11 cellular contexts compared by ENCODE assay signal in genomic region chr2:120765911-120766757, GRCh38. TPM values are rescaled to one million over a fixed set of nuclear protein-coding genes. Genes with fewer than 3 reads are reported as not detected.
DNase-seq lines count a peak whose midpoint lies in the region; ATAC-seq and TF ChIP-seq lines count a peak whose summit lies in the region.
"Had no signal": no experiment of that assay in that cellular context is flagged by ENCODE, and none has a peak within 500 bp of the region (broad histone marks: within the 10 kb centered on the region; RNA-seq: fewer than 3 reads in every experiment).

No MANE protein-coding gene starts in this region.

- DNase-seq in HFFc6 (peak; percentile 90), coronary artery (ENCODE audit: low spot score) (peak; percentile 88), left lung (peak; percentile 67 to 76), NCI-H1092 (lab: John Stamatoyannopoulos, UW) (no peak), RKO (ENCODE audit: low spot score) (no peak)
- DNase-seq in activated CD4-positive, alpha-beta T cell treated with anti-CD3 and anti-CD28 coated beads for 1 hour: no peak
- DNase-seq: KG1; PC-3; stimulated activated CD4-positive, alpha-beta T cell treated with anti-CD3 and anti-CD28 coated beads, Interleukin-1b, Interleukin-23, amount 100 ng/mL, for 48 hours had no signal

- peaks cover 96% of the 10 kb centered on the region for H3K4me1 Mint-ChIP-seq in HFFc6 (ENCODE audit: low read depth)

- peak overlapping the region; percentile 71 for H3K4me3 Mint-ChIP-seq in HFFc6

- peak overlapping the region; percentile 94 for H3K27ac Mint-ChIP-seq in HFFc6

- TF ChIP-seq CTCF in HFFc6 (IDR thresholded peaks at IDR 0.05) (no peak), coronary artery (IDR thresholded peaks at IDR 0.05) (no peak), left lung (IDR thresholded peaks at IDR 0.05) (no peak)

- peaks cover 0 to 10% of the 10 kb centered on the region in 2 donors for H3K4me1 ChIP-seq in left lung
- H3K4me1 ChIP-seq in stomach smooth muscle (ENCODE audit: control insufficient read depth, insufficient read depth, low read length): peaks cover 41% of the 10 kb centered on the region

- peak; percentile 69 for ATAC-seq in left lung
- no peak for ATAC-seq in activated CD4-positive, CD25-positive, alpha-beta regulatory T cell treated with anti-CD3 and anti-CD28 coated beads, Interleukin-2, amount 50 U/mL, for 24 hours
- ATAC-seq: PC-3 had no signal

- no peaks in the 10 kb centered on the region for H3K27me3 ChIP-seq in left lung
- peaks cover 0 to 2% of the 10 kb centered on the region in 2 donors for H3K27me3 ChIP-seq in stomach smooth muscle (ENCODE audit: control insufficient read depth in 1 of 2, insufficient read depth in 2 of 2, low read length in 2 of 2)

- H3K4me3 ChIP-seq in coronary artery (peak overlapping the region; percentile 10), left lung (no peak overlapping the region), stomach smooth muscle (ENCODE audit: low read length in 2 of 2) (no peak overlapping the region)

- H3K27ac ChIP-seq in coronary artery: peak overlapping the region; percentile 38 to 83
- peak overlapping the region; percentile 34 to 70 for H3K27ac ChIP-seq in left lung
- peak overlapping the region; percentile 53 for H3K27ac ChIP-seq in stomach smooth muscle (ENCODE audit: low read length)

- H3K36me3 ChIP-seq in left lung (no peaks in the 10 kb centered on the region), stomach smooth muscle (ENCODE audit: control insufficient read depth in 2 of 2, insufficient read depth in 2 of 2, low read length in 2 of 2) (no peaks in the 10 kb centered on the region)

- intact Hi-C loops in left lung (cut with DNase I): no loop called here

- H3K9ac ChIP-seq in stomach smooth muscle (ENCODE audit: low read length in 2 of 2): no peak overlapping the region

- H3K27me3 Mint-ChIP-seq in HFFc6 (ENCODE audit: insufficient read depth): peaks cover 3% of the 10 kb centered on the region

- no peaks in the 10 kb centered on the region for H3K9me3 Mint-ChIP-seq in HFFc6

- peaks cover 4% of the 10 kb centered on the region for H3K36me3 Mint-ChIP-seq in HFFc6 (ENCODE audit: low read depth)

- no peaks in the 10 kb centered on the region for H3K9me3 ChIP-seq in left lung
- H3K9me3 ChIP-seq in stomach smooth muscle (ENCODE audit: control insufficient read depth in 2 of 2, low read length in 2 of 2): no peaks in the 10 kb centered on the region

RNA-seq across cellular contexts. Expression of gene GLI2, which starts 30.5 kb away (rescaled TPM):
- 10 to 100 TPM; 40.2 to 46.1 (median 41.9) TPM for total RNA-seq in HFFc6 (2021; fragmentation: NEBNext Ultra II Directional; extraction: Animal tissue kit (Norgen Biotek cat#: 25700))
- 10 to 100 TPM in 1 of 2 donors, 1 to 10 TPM in 1; 8.5 to 17.2 TPM for total RNA-seq in left lung

Comparison
In these comparisons a context has a peak if more than half of its experiments do, and no peak if none do; other contexts are left out.
1. DNase-seq: peak in HFFc6 (single experiment), coronary artery (single experiment) and left lung (2 of 2); none in NCI-H1092 (single experiment), RKO (single experiment) and activated CD4-positive, alpha-beta T cell treated with anti-CD3 and anti-CD28 coated beads for 1 hour (single experiment).
2. Peak in every context shown above with its lines, with median percentiles within 50 percentile points of each other: H3K27ac ChIP-seq.